Comparison of ENCODE assay signal across 19 cellular contexts in genomic region chr6:87196275-87196842, GRCh38. TPM values are rescaled to one million over a fixed set of nuclear protein-coding genes. Genes with fewer than 3 reads are reported as not detected.
A peak's percentile ranks its signal among the peaks of the same experiment; 100 is the strongest.
DNase-seq lines count a peak whose midpoint lies in the region; ATAC-seq and TF ChIP-seq lines count a peak whose summit lies in the region.
"Had no signal": no experiment of that assay in that cellular context is flagged by ENCODE, and none has a peak within 500 bp of the region (broad histone marks: within the 10 kb centered on the region; RNA-seq: fewer than 3 reads in every experiment).

No MANE protein-coding gene starts in this region.

- ATAC-seq in activated T-cell treated with anti-CD3 and anti-CD28 coated beads, Interleukin-2, amount 50 U/mL, for 4 hours, result peak; percentile 27 to 32
- peak; percentile 36 for ATAC-seq in HG03520 (IDR thresholded peaks at IDR 0.05; ENCODE audit: unreplicated experiment)
- ATAC-seq in stimulated activated naive B cell treated with anti-CD40 and anti-IgM and Interleukin-4, amounts not matched to agents 10 μg/mL and 1 μg/mL and 100 μg/mL, for 72 hours (replicated peaks), result peak in 1 of 2 donors; percentile 45
- no peak for ATAC-seq in GM18502 (IDR thresholded peaks at IDR 0.05; ENCODE audit: poor library complexity, unreplicated experiment)
- ATAC-seq: mucosa of descending colon, sciatic nerve had no signal

- no peak overlapping the region for H3K4me3 ChIP-seq in astrocyte of the spinal cord (ENCODE audit: low read depth, low read length)
- no peak overlapping the region for H3K4me3 ChIP-seq in prostate gland
- H3K4me3 ChIP-seq: hepatocyte, mucosa of descending colon had no signal

- intact Hi-C loops in prostate gland (cut with DNase I), result no loop called here

- TF ChIP-seq CTCF in astrocyte of the spinal cord (IDR thresholded peaks at IDR 0.05; ENCODE audit: low read depth, low read length) (no peak), prostate gland (IDR thresholded peaks at IDR 0.05) (no peak)

- H3K27ac Mint-ChIP-seq in stimulated activated naive B cell treated with anti-CD40 and anti-IgM and Interleukin-4, amounts not matched to agents 10 μg/mL and 1 μg/mL and 100 μg/mL, for 72 hours, result peak overlapping the region; percentile 47
- peak overlapping the region in 3 of 6 donors; percentile 4 to 38 (median 10) for H3K27ac Mint-ChIP-seq in immature natural killer cell

- H3K4me1 ChIP-seq in prostate gland (replicated peaks), result no peaks in the 10 kb centered on the region

- H3K9me3 ChIP-seq in prostate gland, result no peaks in the 10 kb centered on the region
- H3K9me3 ChIP-seq: mucosa of descending colon had no signal

- 95% methylated on average over 1 of the region's 1 CpG for WGBS in prostate gland

- no peak overlapping the region for H3K4me3 Mint-ChIP-seq in activated T-cell treated with anti-CD3 and anti-CD28 coated beads, Interleukin-2, amount 50 U/mL, for 4 hours
- peak overlapping the region in 1 of 2 donors; percentile 23 for H3K4me3 Mint-ChIP-seq in stimulated activated naive B cell treated with anti-CD40 and anti-IgM and Interleukin-4, amounts not matched to agents 10 μg/mL and 1 μg/mL and 100 μg/mL, for 72 hours
- H3K4me3 Mint-ChIP-seq in immature natural killer cell, result no peak overlapping the region
- H3K4me3 Mint-ChIP-seq: brain had no signal

- no peak for DNase-seq in activated T-cell treated with anti-CD3 and anti-CD28 coated beads, Interleukin-2, amount 50 U/mL, for 4 hours
- DNase-seq in activated T-cell treated with anti-CD3 and anti-CD28 coated beads for 4 hours (no peak), astrocyte of the spinal cord (ENCODE audit: low read depth, low spot score) (peak; percentile 7), immature natural killer cell (no peak), prostate gland (ENCODE audit: low spot score) (no peak)
- no peak for DNase-seq in stimulated activated naive B cell treated with anti-CD40 and anti-IgM and Interleukin-4, amounts not matched to agents 10 μg/mL and 1 μg/mL and 100 μg/mL, for 72 hours
- DNase-seq: activated CD4-positive, alpha-beta T cell treated with anti-CD3 and anti-CD28 coated beads for 48 hours; activated effector memory CD4-positive, alpha-beta T cell treated with anti-CD3 and anti-CD28 coated beads, Interleukin-2, amount 50 U/mL, for 16 hours; COR-L47; mucosa of descending colon; NCI-H146; NCI-H345; SIG-M5; stimulated activated CD4-positive, alpha-beta T cell treated with anti-CD3 and anti-CD28 coated beads, Interleukin-4, amount 100 ng/mL, for 4 hours had no signal

- peaks cover 11% of the 10 kb centered on the region for H3K36me3 Mint-ChIP-seq in activated T-cell treated with anti-CD3 and anti-CD28 coated beads, Interleukin-2, amount 50 U/mL, for 4 hours (ENCODE audit: insufficient read depth)
- peaks cover 7 to 29% of the 10 kb centered on the region in 2 donors for H3K36me3 Mint-ChIP-seq in stimulated activated naive B cell treated with anti-CD40 and anti-IgM and Interleukin-4, amounts not matched to agents 10 μg/mL and 1 μg/mL and 100 μg/mL, for 72 hours
- no peaks in the 10 kb centered on the region for H3K36me3 Mint-ChIP-seq in immature natural killer cell

- in situ Hi-C loops in astrocyte of the spinal cord (cut with HindIII; ENCODE audit: low sequenced_read_pairs), result no loop called here

- H3K27me3 ChIP-seq in prostate gland (replicated peaks; ENCODE audit: insufficient read depth), result no peaks in the 10 kb centered on the region
- H3K27me3 ChIP-seq: hepatocyte had no signal

- TF ChIP-seq POLR2A in prostate gland (IDR thresholded peaks at IDR 0.05), result no peak

- H3K9me3 Mint-ChIP-seq in activated T-cell treated with anti-CD3 and anti-CD28 coated beads, Interleukin-2, amount 50 U/mL, for 4 hours, result no peaks in the 10 kb centered on the region
- H3K9me3 Mint-ChIP-seq in stimulated activated naive B cell treated with anti-CD40 and anti-IgM and Interleukin-4, amounts not matched to agents 10 μg/mL and 1 μg/mL and 100 μg/mL, for 72 hours, result no peaks in the 10 kb centered on the region
- H3K9me3 Mint-ChIP-seq in immature natural killer cell, result no peaks in the 10 kb centered on the region
- H3K9me3 Mint-ChIP-seq: brain had no signal

- no peak overlapping the region for H3K27ac ChIP-seq in prostate gland
- H3K27ac ChIP-seq: hepatocyte had no signal

- H3K27me3 Mint-ChIP-seq in activated T-cell treated with anti-CD3 and anti-CD28 coated beads, Interleukin-2, amount 50 U/mL, for 4 hours (ENCODE audit: low read depth), result no peaks in the 10 kb centered on the region
- H3K27me3 Mint-ChIP-seq in stimulated activated naive B cell treated with anti-CD40 and anti-IgM and Interleukin-4, amounts not matched to agents 10 μg/mL and 1 μg/mL and 100 μg/mL, for 72 hours, result no peaks in the 10 kb centered on the region
- no peaks in the 10 kb centered on the region for H3K27me3 Mint-ChIP-seq in immature natural killer cell (ENCODE audit: low read depth in 3 of 3)
- H3K27me3 Mint-ChIP-seq: brain had no signal

- H3K4me1 Mint-ChIP-seq in activated T-cell treated with anti-CD3 and anti-CD28 coated beads, Interleukin-2, amount 50 U/mL, for 4 hours (ENCODE audit: low read depth), result peaks cover 82% of the 10 kb centered on the region
- peaks cover 21 to 47% of the 10 kb centered on the region in 2 donors for H3K4me1 Mint-ChIP-seq in stimulated activated naive B cell treated with anti-CD40 and anti-IgM and Interleukin-4, amounts not matched to agents 10 μg/mL and 1 μg/mL and 100 μg/mL, for 72 hours
- peaks cover 37 to 79% of the 10 kb centered on the region in 2 donors for H3K4me1 Mint-ChIP-seq in immature natural killer cell

- H3K36me3 ChIP-seq in prostate gland, result no peaks in the 10 kb centered on the region

RNA-seq across cellular contexts. Expression of gene ZNF292, which starts 41.0 kb away (rescaled TPM):
- total RNA-seq in activated T-cell treated with anti-CD3 and anti-CD28 coated beads, Interleukin-2, amount 50 U/mL, for 4 hours, result 10 to 100 TPM; 26.5 to 46.3 (median 38.2) TPM
- 10 to 100 TPM in 2 of 3 donors, 1 to 10 TPM in 1; 10.0 to 29.8 (median 11.8) TPM for polyA plus RNA-seq in immature natural killer cell
- total RNA-seq in prostate gland, result 10 to 100 TPM; 28.0 to 49.0 TPM
